ENCODE assay signal across 19 cellular contexts in the genomic region with DNA sequence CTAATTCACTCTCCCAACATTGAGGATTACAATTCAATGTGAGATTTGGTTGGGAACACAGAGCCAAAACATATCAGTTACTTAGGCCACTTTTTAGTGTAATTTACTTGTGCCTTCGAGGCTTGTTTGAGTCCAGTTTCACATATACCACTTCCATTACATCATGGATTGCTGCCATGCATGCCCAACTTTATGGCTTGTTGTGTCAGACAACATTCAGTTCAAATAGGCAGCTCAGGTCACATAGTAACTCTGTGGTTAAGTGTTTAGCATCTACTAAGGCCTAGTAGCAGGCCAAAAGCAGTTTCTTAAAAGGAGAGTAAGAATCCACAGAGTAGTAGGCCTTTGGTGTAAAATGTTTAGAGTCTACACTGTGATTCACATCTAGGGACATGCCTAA.
DNase-seq lines count a peak whose midpoint lies in the region; ATAC-seq and TF ChIP-seq lines count a peak whose summit lies in the region.
"Had no signal": no experiment of that assay in that cellular context is flagged by ENCODE, and none has a peak within 500 bp of the region (broad histone marks: within the 10 kb centered on the region; RNA-seq: fewer than 3 reads in every experiment).

No MANE protein-coding gene starts in this region.

- H3K4me2 ChIP-seq in Karpas-422 (ENCODE audit: low read depth, low read length, poor library complexity, severe bottlenecking) = no peak overlapping the region
- H3K4me2 ChIP-seq: BLaER1 had no signal

- no peak overlapping the region for H3K4me3 ChIP-seq in Karpas-422 (ENCODE audit: low read length)
- H3K4me3 ChIP-seq in epithelial cell of proximal tubule (ENCODE audit: low read depth, low read length) = no peak overlapping the region
- H3K4me3 ChIP-seq: BLaER1, GM23248 had no signal

- no peaks in the 10 kb centered on the region for H3K27me3 ChIP-seq in Karpas-422 (ENCODE audit: low read length)
- H3K27me3 ChIP-seq: BLaER1 had no signal

- DNase-seq in Karpas-422 (peak; percentile 29), epithelial cell of proximal tubule (ENCODE audit: low read depth) (peak; percentile 52), kidney tubule cell (ENCODE audit: low spot score) (peak; percentile 41), renal cortical epithelial cell (ENCODE audit: low read depth) (peak; percentile 96), left lobe of liver (ENCODE audit: low spot score) (no peak), SW480 (ENCODE audit: low spot score) (no peak)
- DNase-seq in stimulated activated CD4-positive, alpha-beta T cell treated with anti-CD3 and anti-CD28 coated beads, Interleukin-15, amount 100 ng/mL, for 24 hours = no peak
- DNase-seq: Caco-2; CD4-positive, CD25-positive, alpha-beta regulatory T cell; CD8-positive, alpha-beta T cell; DMS153; DND-41; GM23248; H9; HFFc6 had no signal

- ATAC-seq in left lobe of liver (no peak), HG03565 (IDR thresholded peaks at IDR 0.05; ENCODE audit: unreplicated experiment) (no peak)
- ATAC-seq: CD8-positive, alpha-beta T cell; HCT116 had no signal

- peaks cover 18% of the 10 kb centered on the region; the same call in 1 of the 2 replicates for H3K9me3 ChIP-seq in Karpas-422 (ENCODE audit: low read length)
- H3K9me3 ChIP-seq: BLaER1, Caco-2 had no signal

- H3K9ac ChIP-seq in Karpas-422 (ENCODE audit: low read length) = no peak overlapping the region
- H3K9ac ChIP-seq: BLaER1, GM23248 had no signal

- H3K9me2 ChIP-seq in Karpas-422 (replicated peaks; ENCODE audit: insufficient read depth, low read length) = no peaks in the 10 kb centered on the region

- H3K79me2 ChIP-seq in Karpas-422 (ENCODE audit: low read length) = no peaks in the 10 kb centered on the region

- no peak overlapping the region for H2AFZ ChIP-seq in Karpas-422 (ENCODE audit: low read length)
- H2AFZ ChIP-seq: GM23248 had no signal

- H4K20me1 ChIP-seq in Karpas-422 (ENCODE audit: insufficient read depth, low read depth, low read length) = no peaks in the 10 kb centered on the region
- H4K20me1 ChIP-seq: BLaER1 had no signal

- TF ChIP-seq CTCF in epithelial cell of proximal tubule (conservative IDR thresholded peaks at IDR 0.05; ENCODE audit: low read depth, low read length) = no peak

- no peak overlapping the region for H3K27ac ChIP-seq in Karpas-422 (ENCODE audit: low read length)
- H3K27ac ChIP-seq: BLaER1, C4-2B, GM23248 had no signal

- H3K4me1 ChIP-seq in Karpas-422 (ENCODE audit: low read length) = no peaks in the 10 kb centered on the region
- H3K4me1 ChIP-seq: Caco-2 had no signal

- H3K36me3 ChIP-seq in Karpas-422 (ENCODE audit: insufficient read depth, low read length) = no peaks in the 10 kb centered on the region
- H3K36me3 ChIP-seq: BLaER1 had no signal

Comparison
In these comparisons a context has a peak if more than half of its experiments do, and no peak if none do; other contexts are left out.
1. DNase-seq: peak in Karpas-422 (single experiment), epithelial cell of proximal tubule (single experiment), kidney tubule cell (single experiment) and renal cortical epithelial cell (single experiment); none in left lobe of liver (single experiment), stimulated activated CD4-positive, alpha-beta T cell treated with anti-CD3 and anti-CD28 coated beads, Interleukin-15, amount 100 ng/mL, for 24 hours (single experiment) and SW480 (single experiment).